9 cellular contexts compared by ENCODE assay signal in genomic region chr2:189142893-189143759, GRCh38. TPM values are rescaled to one million over a fixed set of nuclear protein-coding genes. Genes with fewer than 3 reads are reported as not detected.
DNase-seq lines count a peak whose midpoint lies in the region; ATAC-seq and TF ChIP-seq lines count a peak whose summit lies in the region.
"Had no signal": no experiment of that assay in that cellular context is flagged by ENCODE, and none has a peak within 500 bp of the region (broad histone marks: within the 10 kb centered on the region; RNA-seq: fewer than 3 reads in every experiment).

No MANE protein-coding gene starts in this region.

- no peaks in the 10 kb centered on the region for H3K36me3 Mint-ChIP-seq in CD4-positive, alpha-beta T cell (ENCODE audit: low read depth)
- H3K36me3 Mint-ChIP-seq in activated CD4-positive, alpha-beta memory T cell treated with anti-CD3 and anti-CD28 coated beads, Interleukin-2, amount 10 ng/mL, durations not matched to agents 7 days and 5 days (ENCODE audit: low read depth): no peaks in the 10 kb centered on the region
- H3K36me3 Mint-ChIP-seq: activated naive CD4-positive, alpha-beta T cell treated with anti-CD3 and anti-CD28 coated beads, Interleukin-2, amount 50 U/mL, for 24 hours had no signal

- CTCF ChIA-PET in CD4-positive, alpha-beta T cell (lab: Charles Lee): interaction anchor here (0.5 to 2.3 kb wide), 8 partner anchors 12 to 269 kb away, joined by 3 to 13 read pairs (median 4); no protein-coding TSS in a partner anchor
- CTCF ChIA-PET in activated CD4-positive, alpha-beta memory T cell treated with anti-CD3 and anti-CD28 coated beads, Interleukin-2, amount 10 ng/mL, durations not matched to agents 7 days and 5 days (lab: Charles Lee): interaction anchor here (0.6 to 4.1 kb wide), 23 partner anchors 7 to 618 kb away, joined by 3 to 22 read pairs (median 4); no protein-coding TSS in a partner anchor

- DNase-seq in CD4-positive, alpha-beta T cell: peak in 9 of 10 experiments; percentile 9 to 34 (median 20)
- DNase-seq in NCI-H226: peak; percentile 24
- peak; percentile 35 for DNase-seq in activated CD4-positive, alpha-beta memory T cell treated with anti-CD3 and anti-CD28 coated beads, Interleukin-2, amount 10 ng/mL, durations not matched to agents 7 days and 5 days
- DNase-seq in fibroblast of peridontal ligament (ENCODE audit: extremely low read depth): peak; percentile 39
- peak; percentile 20 to 23 for DNase-seq in stimulated activated CD4-positive, alpha-beta T cell treated with anti-CD3 and anti-CD28 coated beads, Interleukin-12 subunit alpha, Interleukin-12 subunit beta, amount 100 ng/mL, for 24 hours (ENCODE audit: low read depth in 2 of 2)
- no peak for DNase-seq in NCI-H774 (lab: John Stamatoyannopoulos, UW)

- no peak overlapping the region for H3K4me3 Mint-ChIP-seq in CD4-positive, alpha-beta T cell
- no peak overlapping the region for H3K4me3 Mint-ChIP-seq in activated CD4-positive, alpha-beta memory T cell treated with anti-CD3 and anti-CD28 coated beads, Interleukin-2, amount 10 ng/mL, durations not matched to agents 7 days and 5 days
- H3K4me3 Mint-ChIP-seq: activated naive CD4-positive, alpha-beta T cell treated with anti-CD3 and anti-CD28 coated beads, Interleukin-2, amount 50 U/mL, for 24 hours had no signal

- H3K9me3 Mint-ChIP-seq in CD4-positive, alpha-beta T cell: no peaks in the 10 kb centered on the region
- H3K9me3 Mint-ChIP-seq in activated CD4-positive, alpha-beta memory T cell treated with anti-CD3 and anti-CD28 coated beads, Interleukin-2, amount 10 ng/mL, durations not matched to agents 7 days and 5 days: no peaks in the 10 kb centered on the region
- H3K9me3 Mint-ChIP-seq: activated naive CD4-positive, alpha-beta T cell treated with anti-CD3 and anti-CD28 coated beads, Interleukin-2, amount 50 U/mL, for 24 hours had no signal

- intact Hi-C loops in CD4-positive, alpha-beta T cell (cut with DNase I, micrococcal nuclease): loop anchor here (1.0 to 10.0 kb wide), 5 partner anchors 142 to 269 kb away; no protein-coding TSS in a partner anchor

- no peaks in the 10 kb centered on the region for H3K27me3 Mint-ChIP-seq in CD4-positive, alpha-beta T cell
- no peaks in the 10 kb centered on the region for H3K27me3 Mint-ChIP-seq in activated CD4-positive, alpha-beta memory T cell treated with anti-CD3 and anti-CD28 coated beads, Interleukin-2, amount 10 ng/mL, durations not matched to agents 7 days and 5 days
- H3K27me3 Mint-ChIP-seq: activated naive CD4-positive, alpha-beta T cell treated with anti-CD3 and anti-CD28 coated beads, Interleukin-2, amount 50 U/mL, for 24 hours had no signal

- POLR2A ChIA-PET in CD4-positive, alpha-beta T cell (lab: Charles Lee): interaction anchor here (0.6 to 0.9 kb wide), 2 partner anchors 78 to 206 kb away, joined by 3 read pairs; no protein-coding TSS in a partner anchor
- POLR2A ChIA-PET in activated CD4-positive, alpha-beta memory T cell treated with anti-CD3 and anti-CD28 coated beads, Interleukin-2, amount 10 ng/mL, durations not matched to agents 7 days and 5 days (lab: Charles Lee): no interaction called here

- H3K27ac ChIP-seq in CD4-positive, alpha-beta T cell (ENCODE audit: low read depth, low read length): no peak overlapping the region

- no peaks in the 10 kb centered on the region for H3K9me3 ChIP-seq in CD4-positive, alpha-beta T cell (ENCODE audit: control insufficient read depth, low read length)

- peak; percentile 94 for ATAC-seq in CD4-positive, alpha-beta T cell (ENCODE audit: poor library complexity)
- ATAC-seq in GM18858 (IDR thresholded peaks at IDR 0.05; ENCODE audit: unreplicated experiment) (peak; percentile 98), HG02970 (IDR thresholded peaks at IDR 0.05; ENCODE audit: low FRiP score, unreplicated experiment) (peak; percentile 95)

- peak; percentile 79 for TF ChIP-seq CTCF in CD4-positive, alpha-beta T cell (IDR thresholded peaks at IDR 0.05)

- no peaks in the 10 kb centered on the region for H3K27me3 ChIP-seq in CD4-positive, alpha-beta T cell (ENCODE audit: control insufficient read depth, insufficient read depth, low read length)

- H3K4me1 Mint-ChIP-seq in CD4-positive, alpha-beta T cell (ENCODE audit: low read depth): no peaks in the 10 kb centered on the region
- H3K4me1 Mint-ChIP-seq in activated CD4-positive, alpha-beta memory T cell treated with anti-CD3 and anti-CD28 coated beads, Interleukin-2, amount 10 ng/mL, durations not matched to agents 7 days and 5 days: no peaks in the 10 kb centered on the region

- no peak overlapping the region for H3K27ac Mint-ChIP-seq in CD4-positive, alpha-beta T cell
- H3K27ac Mint-ChIP-seq in activated CD4-positive, alpha-beta memory T cell treated with anti-CD3 and anti-CD28 coated beads, Interleukin-2, amount 10 ng/mL, durations not matched to agents 7 days and 5 days: no peak overlapping the region
- H3K27ac Mint-ChIP-seq: activated naive CD4-positive, alpha-beta T cell treated with anti-CD3 and anti-CD28 coated beads, Interleukin-2, amount 50 U/mL, for 24 hours had no signal

RNA-seq across cellular contexts. Expression of gene COL5A2, which starts 36.4 kb away (rescaled TPM):
- under 1 TPM; 0.25 to 0.77 TPM for total RNA-seq in CD4-positive, alpha-beta T cell
- total RNA-seq in activated CD4-positive, alpha-beta memory T cell treated with anti-CD3 and anti-CD28 coated beads, Interleukin-2, amount 10 ng/mL, durations not matched to agents 7 days and 5 days: 1 to 10 TPM; 1.6 to 1.7 TPM
